ENCODE assay signal across 9 cellular contexts in genomic region chr15:40308844-40309189, GRCh38.
DNase-seq lines count a peak whose midpoint lies in the region; ATAC-seq and TF ChIP-seq lines count a peak whose summit lies in the region.
"Had no signal": no experiment of that assay in that cellular context is flagged by ENCODE, and none has a peak within 500 bp of the region (broad histone marks: within the 10 kb centered on the region; RNA-seq: fewer than 3 reads in every experiment).

No MANE protein-coding gene starts in this region.

- H3K27me3 ChIP-seq in OCI-LY1 (ENCODE audit: insufficient read depth, low read length), result no peaks in the 10 kb centered on the region

- peak overlapping the region; percentile 77 for H3K4me2 ChIP-seq in OCI-LY1 (ENCODE audit: low read length)

- H3K4me1 ChIP-seq in OCI-LY1 (ENCODE audit: insufficient read depth, low read length, severe bottlenecking), result peaks cover 27% of the 10 kb centered on the region

- no peaks in the 10 kb centered on the region for H4K20me1 ChIP-seq in OCI-LY1 (ENCODE audit: insufficient read depth, low read length)

- TF ChIP-seq POLR2A in erythroblast (IDR thresholded peaks at IDR 0.05; ENCODE audit: low read length), result no peak

- H3F3A ChIP-seq in OCI-LY1 (ENCODE audit: insufficient read depth, low read length), result no peaks in the 10 kb centered on the region

- no peaks in the 10 kb centered on the region for H3K9me3 Mint-ChIP-seq in stimulated activated effector memory CD8-positive, alpha-beta T cell treated with anti-CD3 and anti-CD28 coated beads, Interleukin-12 subunit alpha, Interleukin-12 subunit beta, amount 100 ng/mL, for 72 hours

- H2AFZ ChIP-seq in OCI-LY1 (ENCODE audit: low read length), result no peak overlapping the region

- peaks cover 61% of the 10 kb centered on the region for H3K4me1 Mint-ChIP-seq in stimulated activated effector memory CD8-positive, alpha-beta T cell treated with anti-CD3 and anti-CD28 coated beads, Interleukin-12 subunit alpha, Interleukin-12 subunit beta, amount 100 ng/mL, for 72 hours

- TF ChIP-seq CTCF in OCI-LY1 (IDR thresholded peaks at IDR 0.05; ENCODE audit: low read length), result no peak

- no peaks in the 10 kb centered on the region for H3K9me3 ChIP-seq in OCI-LY1 (ENCODE audit: low read length)

- H3K9ac ChIP-seq in OCI-LY1 (ENCODE audit: low read length), result peak overlapping the region; percentile 64; the same call in 1 of the 2 replicates

- H3K9me2 ChIP-seq in OCI-LY1 (ENCODE audit: low read depth, low read length), result no peaks in the 10 kb centered on the region

- H3K27ac ChIP-seq in OCI-LY1 (ENCODE audit: low read depth, low read length, poor library complexity, severe bottlenecking), result no peak overlapping the region
- H3K27ac ChIP-seq: 22Rv1 had no signal

- peak overlapping the region; percentile 60 for H3K4me3 ChIP-seq in OCI-LY1 (ENCODE audit: low read depth, low read length, poor library complexity, severe bottlenecking)

- peak overlapping the region; percentile 96 for H3K27ac Mint-ChIP-seq in stimulated activated effector memory CD8-positive, alpha-beta T cell treated with anti-CD3 and anti-CD28 coated beads, Interleukin-12 subunit alpha, Interleukin-12 subunit beta, amount 100 ng/mL, for 72 hours

- peak overlapping the region; percentile 92 for H3K4me3 Mint-ChIP-seq in stimulated activated effector memory CD8-positive, alpha-beta T cell treated with anti-CD3 and anti-CD28 coated beads, Interleukin-12 subunit alpha, Interleukin-12 subunit beta, amount 100 ng/mL, for 72 hours

- H3K79me2 ChIP-seq in OCI-LY1 (ENCODE audit: insufficient read depth, low read length), result no peaks in the 10 kb centered on the region

- no peaks in the 10 kb centered on the region for H3K36me3 ChIP-seq in OCI-LY1 (ENCODE audit: insufficient read depth, low read length)

- ATAC-seq in stimulated activated effector memory CD8-positive, alpha-beta T cell treated with anti-CD3 and anti-CD28 coated beads, Interleukin-12 subunit alpha, Interleukin-12 subunit beta, amount 100 ng/mL, for 72 hours, result peak; percentile 53
- ATAC-seq in GM18868 (IDR thresholded peaks at IDR 0.05; ENCODE audit: unreplicated experiment), result no peak
- ATAC-seq in HG02973 (IDR thresholded peaks at IDR 0.05; ENCODE audit: unreplicated experiment), result no peak

- DNase-seq in NCI-H82 (lab: John Stamatoyannopoulos, UW), result peak; percentile 46
- DNase-seq in NCI-H82 treated with DMSO at 0.1 percent for 48 hours (lab: John Stamatoyannopoulos, UW; ENCODE audit: unreplicated experiment), result no peak
- peak; percentile 30 to 38 for DNase-seq in erythroblast (lab: John Stamatoyannopoulos, UW)
- no peak for DNase-seq in stimulated activated effector memory CD8-positive, alpha-beta T cell treated with anti-CD3 and anti-CD28 coated beads, Interleukin-12 subunit alpha, Interleukin-12 subunit beta, amount 100 ng/mL, for 72 hours (ENCODE audit: low spot score in 2 of 2)
- DNase-seq in retina, result no peak

- H3K36me3 Mint-ChIP-seq in stimulated activated effector memory CD8-positive, alpha-beta T cell treated with anti-CD3 and anti-CD28 coated beads, Interleukin-12 subunit alpha, Interleukin-12 subunit beta, amount 100 ng/mL, for 72 hours, result peaks cover 11% of the 10 kb centered on the region

Comparison
In these comparisons a context has a peak if more than half of its experiments do, and no peak if none do; other contexts are left out.
1. DNase-seq: peak in NCI-H82 (single experiment) and erythroblast (2 of 2); none in NCI-H82 treated with DMSO at 0.1 percent for 48 hours (single experiment), stimulated activated effector memory CD8-positive, alpha-beta T cell treated with anti-CD3 and anti-CD28 coated beads, Interleukin-12 subunit alpha, Interleukin-12 subunit beta, amount 100 ng/mL, for 72 hours (0 of 2) and retina (single experiment).